8 cellular contexts compared by ENCODE assay signal in genomic region chr22:20115691-20116375, GRCh38. TPM values are rescaled to one million over a fixed set of nuclear protein-coding genes. Genes with fewer than 3 reads are reported as not detected.
DNase-seq lines count a peak whose midpoint lies in the region; ATAC-seq and TF ChIP-seq lines count a peak whose summit lies in the region.

Gene RANBP1, plus strand, starts transcription at chr22:20116104. Its CDS starts 81 bp downstream, at chr22:20116185.

- peak within 1 kb of the TSS; percentile 89 for H3K4me3 ChIP-seq in colonic mucosa
- peak within 1 kb of the TSS; percentile 91 for H3K4me3 ChIP-seq in urinary bladder (ENCODE audit: low read depth, low read length)

- intact Hi-C loops in colonic mucosa (cut with DNase I) = loop anchor here (5.0 to 10.0 kb wide), 2 partner anchors 34 to 151 kb away; partner anchors contain the start of gene DGCR8

- no peaks in the 10 kb centered on the region for H3K36me3 ChIP-seq in colonic mucosa
- H3K36me3 ChIP-seq in urinary bladder (ENCODE audit: insufficient read depth) = peaks cover 2% of the 10 kb centered on the region

- H3K27me3 ChIP-seq in colonic mucosa = no peaks in the 10 kb centered on the region

- TF ChIP-seq CTCF in 22Rv1 (IDR thresholded peaks at IDR 0.05) (no peak), colonic mucosa (IDR thresholded peaks at IDR 0.05) (no peak)

- ATAC-seq in GM21528 (IDR thresholded peaks at IDR 0.05; ENCODE audit: low FRiP score, unreplicated experiment) = no peak

- peak; percentile 50 for DNase-seq in LHCN-M2 (ENCODE audit: low read depth)
- DNase-seq in colonic mucosa = no peak
- no peak for DNase-seq in mesenteric fat pad (ENCODE audit: low spot score)
- DNase-seq in DMS153 treated with DMSO at 0.1 percent for 48 hours (lab: John Stamatoyannopoulos, UW; ENCODE audit: unreplicated experiment) = no peak
- no peak for DNase-seq in SIG-M5 (lab: John Stamatoyannopoulos, UW)

- WGBS in urinary bladder = 71% methylated on average over 30 of the region's 30 CpGs

- peak within 1 kb of the TSS; percentile 86 for H3K27ac ChIP-seq in 22Rv1
- peak within 1 kb of the TSS; percentile 74 for H3K27ac ChIP-seq in colonic mucosa
- H3K27ac ChIP-seq in urinary bladder (ENCODE audit: low read depth) = peak within 1 kb of the TSS; percentile 75

- H3K4me1 ChIP-seq in colonic mucosa = peaks cover 7% of the 10 kb centered on the region
- H3K4me1 ChIP-seq in urinary bladder (ENCODE audit: insufficient read depth) = no peaks in the 10 kb centered on the region

- H3K9me3 ChIP-seq in colonic mucosa = no peaks in the 10 kb centered on the region

- H3K9ac ChIP-seq in colonic mucosa (ENCODE audit: low read depth in 2 of 2, low read length in 2 of 2) = peak within 1 kb of the TSS; percentile 79 to 89

RNA-seq across cellular contexts. Expression of gene RANBP1, which starts in this region (rescaled TPM):
- 843 and 851 TPM in 2 replicates for total RNA-seq in LHCN-M2 (2014; rRNA removed)
- polyA plus RNA-seq in LHCN-M2 (2012) = 201 TPM
- total RNA-seq in colonic mucosa = 100 to 1,000 TPM in 1 of 2 donors, 10 to 100 TPM in 1; 71.2 to 266 TPM
- total RNA-seq in mesenteric fat pad = 75.9 TPM
- 97.2 TPM for total RNA-seq in urinary bladder
- 91.8 TPM for polyA plus RNA-seq in urinary bladder
